Comparison of ENCODE assay signal across 1 cellular context in genomic region chr12:53737951-53738833, GRCh38.
TF ChIP-seq lines count a peak whose summit lies in the region.

No MANE protein-coding gene starts in this region.

TF ChIP-seq in K562, 482 proteins besides CTCF, POLR2A, EP300 and RAD21:
- TF ChIP-seq ZNF518B (CRISPR knock-in tag; IDR thresholded peaks at IDR 0.05) (no peak), KLF1 (tag; IDR thresholded peaks at IDR 0.05) (no peak), NRF1 (conservative IDR thresholded peaks at IDR 0.05 in 1 of 2, IDR thresholded peaks at IDR 0.05 in 1 of 2) (peak in 1 of 2 experiments; percentile 20; a peak in 1 of 4 replicates)
